ENCODE assay signal across 8 cellular contexts in the genomic region with DNA sequence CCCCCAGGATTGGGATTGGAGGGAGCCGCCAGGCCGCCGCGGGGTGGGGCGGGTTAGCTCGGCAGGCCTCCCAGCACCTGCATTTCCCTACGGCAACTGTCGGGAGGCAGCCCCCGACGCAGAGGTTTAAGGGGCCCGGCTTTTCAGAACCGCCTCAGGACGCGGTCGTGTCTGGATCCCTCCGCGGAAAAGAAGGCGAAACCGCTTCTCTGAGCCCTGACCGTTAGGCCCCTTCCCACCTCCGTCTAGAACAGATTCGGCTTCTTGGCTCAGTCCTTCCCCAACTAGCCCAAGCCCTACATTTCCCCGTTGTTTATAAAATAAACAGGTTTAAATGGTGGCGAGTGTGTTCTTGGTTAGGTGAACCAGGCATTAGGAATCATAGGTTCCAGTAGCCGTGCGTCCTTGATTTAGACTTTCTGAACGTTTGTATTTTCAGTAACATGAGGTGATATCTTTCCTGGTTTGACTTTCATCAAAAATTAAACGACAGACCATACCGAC. TPM values are rescaled to one million over a fixed set of nuclear protein-coding genes. Genes with fewer than 3 reads are reported as not detected.
A peak's percentile ranks its signal among the peaks of the same experiment; 100 is the strongest.
DNase-seq lines count a peak whose midpoint lies in the region; ATAC-seq and TF ChIP-seq lines count a peak whose summit lies in the region.

No MANE protein-coding gene starts in this region.

- no peaks in the 10 kb centered on the region for H3K27me3 Mint-ChIP-seq in chondrocyte (ENCODE audit: low read depth)

- H3K27ac Mint-ChIP-seq in chondrocyte (ENCODE audit: unreplicated experiment) = peak overlapping the region; percentile 100

- H3K27ac ChIP-seq in upper lobe of right lung = peak overlapping the region; percentile 100

- peak; percentile 1 for ATAC-seq in GM21423 (IDR thresholded peaks at IDR 0.05; ENCODE audit: unreplicated experiment)
- ATAC-seq in upper lobe of right lung = peak; percentile 4
- ATAC-seq in HG03442 (IDR thresholded peaks at IDR 0.05; ENCODE audit: unreplicated experiment) = no peak

- H3K4me1 ChIP-seq in upper lobe of right lung = peaks cover 39% of the 10 kb centered on the region

- H3K27me3 ChIP-seq in upper lobe of right lung = no peaks in the 10 kb centered on the region

- peak; percentile 56 for DNase-seq in AG10803 (ENCODE audit: low read depth)
- DNase-seq in NCI-H69 (lab: John Stamatoyannopoulos, UW) = peak; percentile 87
- DNase-seq in chondrocyte (ENCODE audit: low spot score) = no peak
- peak; percentile 61 to 69 for DNase-seq in lung microvascular endothelial cell (ENCODE audit: low read depth in 2 of 2)
- DNase-seq in upper lobe of right lung = no peak
- DNase-seq in SKM-1 (lab: John Stamatoyannopoulos, UW; ENCODE audit: unreplicated experiment) = no peak

- H3K4me1 Mint-ChIP-seq in chondrocyte (ENCODE audit: low read depth) = peaks cover 63% of the 10 kb centered on the region

- H3K9me3 Mint-ChIP-seq in chondrocyte (ENCODE audit: low read depth) = no peaks in the 10 kb centered on the region

- peaks cover 35% of the 10 kb centered on the region for H3K36me3 Mint-ChIP-seq in chondrocyte (ENCODE audit: low read depth)

- H3K36me3 ChIP-seq in upper lobe of right lung = peaks cover 34% of the 10 kb centered on the region

- peak overlapping the region; percentile 97 for H3K4me3 Mint-ChIP-seq in chondrocyte (ENCODE audit: unreplicated experiment)

- TF ChIP-seq CTCF in AG10803 (conservative IDR thresholded peaks at IDR 0.05; ENCODE audit: low read length) = no peak
- TF ChIP-seq CTCF in chondrocyte (IDR thresholded peaks at IDR 0.05) = no peak
- TF ChIP-seq CTCF in upper lobe of right lung (IDR thresholded peaks at IDR 0.05) = no peak

- H3K4me3 ChIP-seq in AG10803 (ENCODE audit: low read length) = peak overlapping the region; percentile 80
- H3K4me3 ChIP-seq in upper lobe of right lung = peak overlapping the region; percentile 94

- H3K9me3 ChIP-seq in upper lobe of right lung = no peaks in the 10 kb centered on the region

- intact Hi-C loops in upper lobe of right lung (cut with DNase I) = no loop called here

RNA-seq across cellular contexts. Expression of a gene that starts 1.0 kb away (rescaled TPM):
- total RNA-seq in chondrocyte = 1,112 to 1,153 TPM (median 1,138 TPM) in 3 replicates
- 1,264 and 1,937 TPM in 2 replicates for total RNA-seq in lung microvascular endothelial cell
- 840 TPM for total RNA-seq in upper lobe of right lung

Comparison
In these comparisons a context has a peak if more than half of its experiments do, and no peak if none do; other contexts are left out.
1. DNase-seq: peak in AG10803 (single experiment), NCI-H69 (single experiment) and lung microvascular endothelial cell (2 of 2); none in chondrocyte (single experiment), upper lobe of right lung (single experiment) and SKM-1 (single experiment).